1 cellular context compared by ENCODE assay signal in genomic region chr3:102060814-102061213, GRCh38.
A peak's percentile ranks its signal among the peaks of the same experiment; 100 is the strongest.
TF ChIP-seq lines count a peak whose summit lies in the region.

No MANE protein-coding gene starts in this region.

TF ChIP-seq in GM12878, 131 proteins besides CTCF, POLR2A, EP300 and RAD21 (continued from another document):
- TF ChIP-seq, protein P1, sequence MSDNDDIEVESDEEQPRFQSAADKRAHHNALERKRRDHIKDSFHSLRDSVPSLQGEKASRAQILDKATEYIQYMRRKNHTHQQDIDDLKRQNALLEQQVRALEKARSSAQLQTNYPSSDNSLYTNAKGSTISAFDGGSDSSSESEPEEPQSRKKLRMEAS (IDR thresholded peaks at IDR 0.05; ENCODE audit: low read depth, low read length) = peak; percentile 28; the same call in 1 of the 2 replicates
- TF ChIP-seq IRF5 (IDR thresholded peaks at IDR 0.05; ENCODE audit: borderline replicate concordance) (no peak), RCOR1 (conservative IDR thresholded peaks at IDR 0.05; ENCODE audit: low read depth, low read length) (no peak), PML (IDR thresholded peaks at IDR 0.05; ENCODE audit: low read length) (no peak), SIX5 (IDR thresholded peaks at IDR 0.05; ENCODE audit: low read depth, low read length, severe bottlenecking) (no peak), ZNF687 (IDR thresholded peaks at IDR 0.05) (peak; percentile 64), YBX1 (IDR thresholded peaks at IDR 0.05) (no peak), STAT3 (IDR thresholded peaks at IDR 0.05; ENCODE audit: low read depth, low read length) (no peak), ZNF274 (IDR thresholded peaks at IDR 0.05; ENCODE audit: insufficient read depth, insufficient read length) (no peak), BRCA1 (IDR thresholded peaks at IDR 0.05; ENCODE audit: low read depth, low read length) (no peak), TBL1XR1 (IDR thresholded peaks at IDR 0.05; ENCODE audit: low read depth, low read length) (no peak), TCF12 (IDR thresholded peaks at IDR 0.05; ENCODE audit: low read depth, low read length) (no peak), SREBF1 (IDR thresholded peaks at IDR 0.05; ENCODE audit: low read length) (no peak), ESRRA (IDR thresholded peaks at IDR 0.05; ENCODE audit: low read length) (no peak), TCF3 (IDR thresholded peaks at IDR 0.05; ENCODE audit: borderline replicate concordance, insufficient read depth, low read depth, low read length) (no peak), SMAD5 (IDR thresholded peaks at IDR 0.05; ENCODE audit: low read depth) (no peak), POLR2AphosphoS5 (IDR thresholded peaks at IDR 0.05; ENCODE audit: low read length) (no peak), NFIC (IDR thresholded peaks at IDR 0.05; ENCODE audit: low read depth, low read length) (no peak), LARP7 (IDR thresholded peaks at IDR 0.05) (no peak), EED (IDR thresholded peaks at IDR 0.05; ENCODE audit: low read depth) (0 out of 2 replicates have a peak, but pooled peaks have one; percentile 20), BCL3 (IDR thresholded peaks at IDR 0.05; ENCODE audit: borderline replicate concordance, insufficient read depth, low read depth, low read length, poor library complexity, severe bottlenecking) (no peak), GABPA (IDR thresholded peaks at IDR 0.05; ENCODE audit: low read depth) (no peak), NR2C1 (IDR thresholded peaks at IDR 0.05) (no peak), ZNF622 (IDR thresholded peaks at IDR 0.05) (no peak), ZSCAN29 (IDR thresholded peaks at IDR 0.05) (no peak), TAF1 (IDR thresholded peaks at IDR 0.05; ENCODE audit: borderline replicate concordance, low read depth, low read length) (no peak), BMI1 (IDR thresholded peaks at IDR 0.05; ENCODE audit: borderline replicate concordance) (no peak), ZNF384 (IDR thresholded peaks at IDR 0.05; ENCODE audit: borderline replicate concordance, low read depth, low read length) (no peak), FOXM1 (IDR thresholded peaks at IDR 0.05; ENCODE audit: low read depth, low read length) (no peak), CBFB (IDR thresholded peaks at IDR 0.05; ENCODE audit: low read depth) (no peak), ATF7 (IDR thresholded peaks at IDR 0.05; ENCODE audit: low read depth) (0 out of 2 replicates have a peak, but pooled peaks have one; percentile 35)
- TF ChIP-seq, protein P2, sequence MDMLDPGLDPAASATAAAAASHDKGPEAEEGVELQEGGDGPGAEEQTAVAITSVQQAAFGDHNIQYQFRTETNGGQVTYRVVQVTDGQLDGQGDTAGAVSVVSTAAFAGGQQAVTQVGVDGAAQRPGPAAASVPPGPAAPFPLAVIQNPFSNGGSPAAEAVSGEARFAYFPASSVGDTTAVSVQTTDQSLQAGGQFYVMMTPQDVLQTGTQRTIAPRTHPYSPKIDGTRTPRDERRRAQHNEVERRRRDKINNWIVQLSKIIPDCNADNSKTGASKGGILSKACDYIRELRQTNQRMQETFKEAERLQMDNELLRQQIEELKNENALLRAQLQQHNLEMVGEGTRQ (IDR thresholded peaks at IDR 0.05; ENCODE audit: borderline replicate concordance, low read depth, low read length) = no peak
- TF ChIP-seq, protein P3, sequence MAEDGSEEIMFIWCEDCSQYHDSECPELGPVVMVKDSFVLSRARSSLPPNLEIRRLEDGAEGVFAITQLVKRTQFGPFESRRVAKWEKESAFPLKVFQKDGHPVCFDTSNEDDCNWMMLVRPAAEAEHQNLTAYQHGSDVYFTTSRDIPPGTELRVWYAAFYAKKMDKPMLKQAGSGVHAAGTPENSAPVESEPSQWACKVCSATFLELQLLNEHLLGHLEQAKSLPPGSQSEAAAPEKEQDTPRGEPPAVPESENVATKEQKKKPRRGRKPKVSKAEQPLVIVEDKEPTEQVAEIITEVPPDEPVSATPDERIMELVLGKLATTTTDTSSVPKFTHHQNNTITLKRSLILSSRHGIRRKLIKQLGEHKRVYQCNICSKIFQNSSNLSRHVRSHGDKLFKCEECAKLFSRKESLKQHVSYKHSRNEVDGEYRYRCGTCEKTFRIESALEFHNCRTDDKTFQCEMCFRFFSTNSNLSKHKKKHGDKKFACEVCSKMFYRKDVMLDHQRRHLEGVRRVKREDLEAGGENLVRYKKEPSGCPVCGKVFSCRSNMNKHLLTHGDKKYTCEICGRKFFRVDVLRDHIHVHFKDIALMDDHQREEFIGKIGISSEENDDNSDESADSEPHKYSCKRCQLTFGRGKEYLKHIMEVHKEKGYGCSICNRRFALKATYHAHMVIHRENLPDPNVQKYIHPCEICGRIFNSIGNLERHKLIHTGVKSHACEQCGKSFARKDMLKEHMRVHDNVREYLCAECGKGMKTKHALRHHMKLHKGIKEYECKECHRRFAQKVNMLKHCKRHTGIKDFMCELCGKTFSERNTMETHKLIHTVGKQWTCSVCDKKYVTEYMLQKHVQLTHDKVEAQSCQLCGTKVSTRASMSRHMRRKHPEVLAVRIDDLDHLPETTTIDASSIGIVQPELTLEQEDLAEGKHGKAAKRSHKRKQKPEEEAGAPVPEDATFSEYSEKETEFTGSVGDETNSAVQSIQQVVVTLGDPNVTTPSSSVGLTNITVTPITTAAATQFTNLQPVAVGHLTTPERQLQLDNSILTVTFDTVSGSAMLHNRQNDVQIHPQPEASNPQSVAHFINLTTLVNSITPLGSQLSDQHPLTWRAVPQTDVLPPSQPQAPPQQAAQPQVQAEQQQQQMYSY (CRISPR knock-in tag; IDR thresholded peaks at IDR 0.05) = no peak
